Comparison of ENCODE assay signal across 8 cellular contexts in the genomic region with DNA sequence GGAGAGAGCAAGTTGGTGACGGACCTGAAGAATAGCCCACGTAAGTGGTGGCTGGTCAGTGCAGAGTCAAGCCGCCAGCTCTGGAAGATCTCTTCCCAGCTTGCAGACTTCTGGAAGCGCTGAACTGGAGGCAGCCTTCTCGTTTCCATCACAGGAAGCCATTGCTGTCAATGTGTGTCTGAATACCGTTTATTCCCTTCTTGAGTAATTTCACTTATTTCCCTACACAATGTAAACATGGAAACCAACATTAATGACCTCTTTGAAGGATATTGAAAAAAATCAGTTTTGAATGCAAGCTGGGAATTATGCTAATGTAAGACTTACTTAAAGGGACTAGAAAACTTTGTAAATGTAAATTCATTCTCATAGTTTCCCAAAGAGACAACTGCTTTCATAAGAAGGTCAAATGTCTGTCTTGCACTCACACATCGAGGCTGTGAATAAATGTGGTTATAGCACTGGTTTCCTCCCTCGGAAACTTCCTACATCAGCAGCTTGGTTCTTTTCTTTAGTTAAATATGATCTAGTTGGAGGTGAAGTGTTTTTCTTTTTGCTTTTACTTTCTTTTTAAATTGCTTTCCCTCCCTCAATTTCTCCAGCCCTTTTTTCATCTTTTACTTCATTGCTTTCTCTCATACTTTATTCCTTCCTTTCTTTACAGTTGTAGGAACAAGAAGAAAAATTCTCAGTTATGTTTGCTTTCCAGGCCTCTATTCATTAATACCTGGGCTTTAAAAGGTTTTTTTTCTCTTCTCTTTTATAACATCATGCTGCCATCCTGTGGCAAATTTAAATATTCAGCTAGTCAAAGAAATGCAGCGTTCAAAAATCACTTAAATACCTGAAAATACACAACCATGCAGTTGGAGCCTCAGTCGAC.
A peak's percentile ranks its signal among the peaks of the same experiment; 100 is the strongest.
DNase-seq lines count a peak whose midpoint lies in the region; ATAC-seq, FAIRE-seq and TF ChIP-seq lines count a peak whose summit lies in the region.

No MANE protein-coding gene starts in this region.

- no TSS peak for BruUV-seq in HepG2 (replicated peaks; lab: Mats Ljungman, UMichigan)

- no peaks in the 10 kb centered on the region for H4K20me1 ChIP-seq in HepG2 (ENCODE audit: insufficient read depth, low read length)

- TF ChIP-seq POLR2A in HepG2 (IDR thresholded peaks at IDR 0.05; ENCODE audit: insufficient read depth in 1 of 2, low read depth in 2 of 2, low read length in 2 of 2), result no peak
- TF ChIP-seq POLR2A in thyroid gland (IDR thresholded peaks at IDR 0.05), result no peak

- TF ChIP-seq RAD21 in HepG2 (CRISPR knock-in tag; IDR thresholded peaks at IDR 0.05), result no peak

- in situ Hi-C loops in HepG2 (cut with HindIII; ENCODE audit: extremely low pct_ligation_motif_present, low pct_unique_long_range_greater_than_20kb), result no loop called here

- peaks cover 0 to 46% of the 10 kb centered on the region in 2 experiments; a peak in 3 of 5 replicates for H3K27me3 ChIP-seq in HepG2 (ENCODE audit: control insufficient read depth in 1 of 2, insufficient read depth in 2 of 2, low read length in 2 of 2)
- no peaks in the 10 kb centered on the region for H3K27me3 ChIP-seq in thyroid gland

- H3K4me1 ChIP-seq in HepG2 (ENCODE audit: insufficient read depth, low read length) (no peaks in the 10 kb centered on the region), thyroid gland (no peaks in the 10 kb centered on the region)

- H3K9me3 ChIP-seq in HepG2 (ENCODE audit: low read length) (no peaks in the 10 kb centered on the region), thyroid gland (no peaks in the 10 kb centered on the region)

- no peaks in the 10 kb centered on the region for H3K36me3 Mint-ChIP-seq in activated CD4-positive, alpha-beta T cell treated with anti-CD3 and anti-CD28 coated beads for 36 hours (ENCODE audit: low read depth)
- no peaks in the 10 kb centered on the region for H3K36me3 Mint-ChIP-seq in activated CD8-positive, alpha-beta T cell treated with anti-CD3 and anti-CD28 coated beads, Interleukin-2, amount 10 ng/mL, durations not matched to agents 7 days and 5 days (ENCODE audit: low read depth)

- no peak overlapping the region; the same call in 1 of the 2 replicates for H3K4me2 ChIP-seq in HepG2 (ENCODE audit: low read depth, low read length)

- peak; percentile 60 for ATAC-seq in activated CD4-positive, alpha-beta T cell treated with anti-CD3 and anti-CD28 coated beads for 36 hours
- peak; percentile 49 for ATAC-seq in HG02885 (IDR thresholded peaks at IDR 0.05; ENCODE audit: poor library complexity, unreplicated experiment)
- peak; percentile 86 for ATAC-seq in activated CD8-positive, alpha-beta T cell treated with anti-CD3 and anti-CD28 coated beads, Interleukin-2, amount 10 ng/mL, durations not matched to agents 7 days and 5 days
- no peak for ATAC-seq in HepG2
- no peak for ATAC-seq in HG03039 (IDR thresholded peaks at IDR 0.05; ENCODE audit: unreplicated experiment)

- H2AFZ ChIP-seq in HepG2 (ENCODE audit: low read length), result no peak overlapping the region

- H3K4me3 ChIP-seq in HepG2 (replicated peaks in 1 of 3; ENCODE audit: insufficient read depth in 1 of 3, low read depth in 2 of 3, low read length in 3 of 3), result no peak overlapping the region
- no peak overlapping the region for H3K4me3 ChIP-seq in thyroid gland (replicated peaks in 1 of 3)

- TF ChIP-seq EP300 in HepG2 (IDR thresholded peaks at IDR 0.05; ENCODE audit: low read depth in 2 of 2, low read length in 2 of 2), result no peak
- TF ChIP-seq EP300 in HepG2 (CRISPR knock-in tag; IDR thresholded peaks at IDR 0.05; ENCODE audit: borderline replicate concordance), result no peak

- peak; percentile 52 for FAIRE-seq in HepG2 (lab: Jason Lieb, UNC)

- peak; percentile 51 for DNase-seq in activated CD4-positive, alpha-beta T cell treated with anti-CD3 and anti-CD28 coated beads for 36 hours
- no peak for DNase-seq in activated CD4-positive, alpha-beta T cell treated with anti-CD3 and anti-CD28 coated beads, Interleukin-2, amount 50 U/mL, for 48 hours
- peak; percentile 59 for DNase-seq in activated CD8-positive, alpha-beta T cell treated with anti-CD3 and anti-CD28 coated beads, Interleukin-2, amount 10 ng/mL, durations not matched to agents 7 days and 5 days
- peak; percentile 23 for DNase-seq in HepG2 (ENCODE audit: low spot score)
- no peak for DNase-seq in thyroid gland
- DNase-seq in DMS153 (lab: John Stamatoyannopoulos, UW), result no peak

- H3K36me3 ChIP-seq in HepG2 (replicated peaks in 1 of 2; ENCODE audit: control insufficient read depth in 1 of 2, insufficient read depth in 2 of 2, low read length in 2 of 2) (no peaks in the 10 kb centered on the region), thyroid gland (no peaks in the 10 kb centered on the region)

- peak overlapping the region; percentile 90 for H3K27ac Mint-ChIP-seq in activated CD4-positive, alpha-beta T cell treated with anti-CD3 and anti-CD28 coated beads for 36 hours
- H3K27ac Mint-ChIP-seq in activated CD8-positive, alpha-beta T cell treated with anti-CD3 and anti-CD28 coated beads, Interleukin-2, amount 10 ng/mL, durations not matched to agents 7 days and 5 days, result peak overlapping the region; percentile 92

- H3K4me1 Mint-ChIP-seq in activated CD4-positive, alpha-beta T cell treated with anti-CD3 and anti-CD28 coated beads for 36 hours, result peaks cover 73% of the 10 kb centered on the region
- peaks cover 52% of the 10 kb centered on the region for H3K4me1 Mint-ChIP-seq in activated CD8-positive, alpha-beta T cell treated with anti-CD3 and anti-CD28 coated beads, Interleukin-2, amount 10 ng/mL, durations not matched to agents 7 days and 5 days (ENCODE audit: low read depth)

- POLR2A ChIA-PET in activated CD4-positive, alpha-beta T cell treated with anti-CD3 and anti-CD28 coated beads for 36 hours (lab: Charles Lee), result interaction anchor here (0.8 to 2.1 kb wide), 4 partner anchors 93 to 108 kb away, joined by 3 to 10 read pairs (median 6); partner anchors contain the start of gene TNFAIP3
- POLR2A ChIA-PET in activated CD8-positive, alpha-beta T cell treated with anti-CD3 and anti-CD28 coated beads, Interleukin-2, amount 10 ng/mL, durations not matched to agents 7 days and 5 days (lab: Charles Lee), result interaction anchor here (0.9 to 2.0 kb wide), 4 partner anchors 101 to 267 kb away, joined by 3 to 10 read pairs (median 6); no protein-coding TSS in a partner anchor
- POLR2A ChIA-PET in HepG2 (lab: Yijun Ruan, JAX), result no interaction called here

- no peaks in the 10 kb centered on the region for H3K9me3 Mint-ChIP-seq in activated CD4-positive, alpha-beta T cell treated with anti-CD3 and anti-CD28 coated beads for 36 hours (ENCODE audit: low read depth)
- no peaks in the 10 kb centered on the region for H3K9me3 Mint-ChIP-seq in activated CD8-positive, alpha-beta T cell treated with anti-CD3 and anti-CD28 coated beads, Interleukin-2, amount 10 ng/mL, durations not matched to agents 7 days and 5 days (ENCODE audit: insufficient read depth)

- WGBS in HepG2 (ENCODE audit: low lambda C conversion rate), result 32% methylated on average over 10 of the region's 10 CpGs
- 65 to 69% methylated on average over 10 of the region's 10 CpGs for WGBS in thyroid gland, 2 donors

- H3K27ac ChIP-seq in HepG2 (ENCODE audit: extremely low read length, insufficient read depth, low read length), result no peak overlapping the region
- H3K27ac ChIP-seq in thyroid gland, result no peak overlapping the region

- intact Hi-C loops in activated CD4-positive, alpha-beta T cell treated with anti-CD3 and anti-CD28 coated beads for 36 hours (cut with DNase I, micrococcal nuclease), result loop anchor here (1.0 to 10.0 kb wide), 11 partner anchors 30 to 810 kb away; partner anchors contain the start of gene TNFAIP3 (in 1 of the 2)
- intact Hi-C loops in HepG2 (cut with micrococcal nuclease; ENCODE audit: unreplicated experiment) (no loop called here), thyroid gland (cut with DNase I) (no loop called here)

- CTCF ChIA-PET in activated CD4-positive, alpha-beta T cell treated with anti-CD3 and anti-CD28 coated beads for 36 hours (lab: Charles Lee), result interaction anchor here (0.6 to 2.1 kb wide), 35 partner anchors 12 to 316 kb away, joined by 3 to 40 read pairs (median 4); partner anchors contain the start of gene TNFAIP3
- CTCF ChIA-PET in activated CD8-positive, alpha-beta T cell treated with anti-CD3 and anti-CD28 coated beads, Interleukin-2, amount 10 ng/mL, durations not matched to agents 7 days and 5 days (lab: Charles Lee), result interaction anchor here (0.7 to 9.1 kb wide), 49 partner anchors 9 to 937 kb away, joined by 3 to 191 read pairs (median 4); partner anchors contain the start of gene TNFAIP3
- CTCF ChIA-PET in HepG2 (lab: Yijun Ruan, JAX; ENCODE audit: low intra/inter-chr PET ratio, low total read pairs), result no interaction called here

- H3K27me3 Mint-ChIP-seq in activated CD4-positive, alpha-beta T cell treated with anti-CD3 and anti-CD28 coated beads for 36 hours, result no peaks in the 10 kb centered on the region
- no peaks in the 10 kb centered on the region for H3K27me3 Mint-ChIP-seq in activated CD8-positive, alpha-beta T cell treated with anti-CD3 and anti-CD28 coated beads, Interleukin-2, amount 10 ng/mL, durations not matched to agents 7 days and 5 days (ENCODE audit: low read depth)

- H3K9ac ChIP-seq in HepG2 (ENCODE audit: insufficient read depth, low read depth, low read length), result no peak overlapping the region

- no peaks in the 10 kb centered on the region for H3K79me2 ChIP-seq in HepG2 (ENCODE audit: insufficient read depth, low read length)

- peak overlapping the region; percentile 55 for H3K4me3 Mint-ChIP-seq in activated CD4-positive, alpha-beta T cell treated with anti-CD3 and anti-CD28 coated beads for 36 hours
- peak overlapping the region; percentile 76 for H3K4me3 Mint-ChIP-seq in activated CD8-positive, alpha-beta T cell treated with anti-CD3 and anti-CD28 coated beads, Interleukin-2, amount 10 ng/mL, durations not matched to agents 7 days and 5 days

- TF ChIP-seq CTCF in HepG2 (CRISPR knock-in tag; IDR thresholded peaks at IDR 0.05) (peak; percentile 37), thyroid gland (IDR thresholded peaks at IDR 0.05) (peak in 3 of 6 experiments; percentile 26 to 45 (median 33))

TF ChIP-seq in HepG2, 621 proteins besides CTCF, POLR2A, EP300 and RAD21:
- TF ChIP-seq SIX4 (CRISPR knock-in tag; IDR thresholded peaks at IDR 0.05) (no peak), IKZF4 (CRISPR knock-in tag; IDR thresholded peaks at IDR 0.05; ENCODE audit: borderline replicate concordance, low read depth, not compliant biosample characterization) (no peak), NFE2 (CRISPR knock-in tag; IDR thresholded peaks at IDR 0.05) (no peak), ZNF24 (IDR thresholded peaks at IDR 0.05) (no peak), NR2C2 (CRISPR knock-in tag; IDR thresholded peaks at IDR 0.05; ENCODE audit: borderline replicate concordance) (no peak), FOXK2 (IDR thresholded peaks at IDR 0.05) (no peak), STAG1 (CRISPR knock-in tag; IDR thresholded peaks at IDR 0.05) (peak; percentile 65)
TF ChIP-seq in HepG2: peak in this region for 1.

Comparison
In these comparisons a context has a peak if more than half of its experiments do, and no peak if none do; other contexts are left out.
1. DNase-seq: peak in activated CD4-positive, alpha-beta T cell treated with anti-CD3 and anti-CD28 coated beads for 36 hours (single experiment), activated CD8-positive, alpha-beta T cell treated with anti-CD3 and anti-CD28 coated beads, Interleukin-2, amount 10 ng/mL, durations not matched to agents 7 days and 5 days (single experiment) and HepG2 (single experiment); none in activated CD4-positive, alpha-beta T cell treated with anti-CD3 and anti-CD28 coated beads, Interleukin-2, amount 50 U/mL, for 48 hours (0 of 2), thyroid gland (0 of 2) and DMS153 (single experiment).
2. ATAC-seq: peak in activated CD4-positive, alpha-beta T cell treated with anti-CD3 and anti-CD28 coated beads for 36 hours (single experiment), HG02885 (single experiment) and activated CD8-positive, alpha-beta T cell treated with anti-CD3 and anti-CD28 coated beads, Interleukin-2, amount 10 ng/mL, durations not matched to agents 7 days and 5 days (single experiment); none in HepG2 (single experiment) and HG03039 (single experiment).
3. intact Hi-C loops: an anchor here in activated CD4-positive, alpha-beta T cell treated with anti-CD3 and anti-CD28 coated beads for 36 hours (1.0 to 10.0 kb wide); none called in HepG2 and thyroid gland.